ENCODE assay signal across 13 cellular contexts in the genomic region with DNA sequence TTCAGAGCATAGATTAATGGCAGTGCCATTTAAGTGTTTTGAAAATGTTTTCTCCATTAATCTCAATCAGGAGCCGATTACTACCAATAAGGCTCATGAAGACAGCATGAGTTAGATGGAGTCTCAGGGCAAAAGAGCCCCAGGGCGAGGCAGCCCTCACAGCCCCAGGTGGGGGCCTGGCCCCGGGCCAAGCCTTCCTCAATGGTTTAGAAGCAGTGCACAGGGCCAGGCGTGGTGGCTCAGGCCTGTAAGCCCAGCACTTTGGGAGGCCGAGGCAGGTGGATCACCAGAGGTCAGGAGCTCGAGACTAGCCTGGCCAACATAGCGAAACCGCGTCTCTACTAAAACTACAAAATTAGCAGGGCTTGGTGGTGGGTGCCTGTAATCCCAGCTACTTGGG.
"Had no signal": no experiment of that assay in that cellular context is flagged by ENCODE, and none has a peak within 500 bp of the region (broad histone marks: within the 10 kb centered on the region; RNA-seq: fewer than 3 reads in every experiment).

No MANE protein-coding gene starts in this region.

- DNase-seq: activated CD4-positive, alpha-beta T cell treated with anti-CD3 and anti-CD28 coated beads, Interleukin-2, amount 10 ng/mL, durations not matched to agents 7 days and 5 days; activated CD8-positive, alpha-beta memory T cell treated with anti-CD3 and anti-CD28 coated beads for 24 hours; amniotic stem cell; stimulated activated CD4-positive, alpha-beta T cell treated with anti-CD3 and anti-CD28 coated beads, Interleukin-1b, Interleukin-23, amount 100 ng/mL, for 48 hours; stimulated activated naive B cell treated with anti-CD40 and anti-IgM and Interleukin-4, amounts not matched to agents 10 μg/mL and 1 μg/mL and 100 μg/mL, for 72 hours; T-helper 1 cell had no signal

- ATAC-seq: activated naive CD4-positive, alpha-beta T cell treated with anti-CD3 and anti-CD28 coated beads, Interleukin-2, amount 50 U/mL, for 72 hours; gastroesophageal sphincter; stimulated activated naive B cell treated with anti-CD40 and anti-IgM and Interleukin-4, amounts not matched to agents 10 μg/mL and 1 μg/mL and 100 μg/mL, for 72 hours had no signal

- H3K27ac ChIP-seq: gastroesophageal sphincter, neural progenitor cell, parathyroid adenoma, WERI-Rb-1 had no signal

- H3K4me3 ChIP-seq: gastroesophageal sphincter, neural progenitor cell had no signal

- H3K4me1 Mint-ChIP-seq: activated CD4-positive, alpha-beta T cell treated with anti-CD3 and anti-CD28 coated beads, Interleukin-2, amount 10 ng/mL, durations not matched to agents 7 days and 5 days; stimulated activated naive B cell treated with anti-CD40 and anti-IgM and Interleukin-4, amounts not matched to agents 10 μg/mL and 1 μg/mL and 100 μg/mL, for 72 hours had no signal

- H3K4me1 ChIP-seq: gastroesophageal sphincter, neural progenitor cell, parathyroid adenoma had no signal

- H3K36me3 Mint-ChIP-seq: neural progenitor cell had no signal

- H3K27me3 Mint-ChIP-seq: activated CD4-positive, alpha-beta T cell treated with anti-CD3 and anti-CD28 coated beads, Interleukin-2, amount 10 ng/mL, durations not matched to agents 7 days and 5 days had no signal

- H3K27ac Mint-ChIP-seq: activated CD4-positive, alpha-beta T cell treated with anti-CD3 and anti-CD28 coated beads, Interleukin-2, amount 10 ng/mL, durations not matched to agents 7 days and 5 days; activated naive CD4-positive, alpha-beta T cell treated with anti-CD3 and anti-CD28 coated beads, Interleukin-2, amount 50 U/mL, for 72 hours; activated T-helper 2 cell treated with anti-CD3 and anti-CD28 coated beads, Interferon-gamma antibody, Interleukin-2, Interleukin-4, amounts not matched to agents 10 μg/mL and 5 μg/mL and 100 μg/mL, durations not matched to agents 14 hours and 24 hours and 36 hours; stimulated activated naive B cell treated with anti-CD40 and anti-IgM and Interleukin-4, amounts not matched to agents 10 μg/mL and 1 μg/mL and 100 μg/mL, for 72 hours had no signal

- H3K36me3 ChIP-seq: gastroesophageal sphincter, neural progenitor cell, WERI-Rb-1 had no signal

- H3K9me3 Mint-ChIP-seq: activated T-helper 2 cell treated with anti-CD3 and anti-CD28 coated beads, Interferon-gamma antibody, Interleukin-2, Interleukin-4, amounts not matched to agents 10 μg/mL and 5 μg/mL and 100 μg/mL, durations not matched to agents 14 hours and 24 hours and 36 hours had no signal

- H3K27me3 ChIP-seq: gastroesophageal sphincter, neural progenitor cell had no signal

- H3K4me3 Mint-ChIP-seq: activated CD4-positive, alpha-beta T cell treated with anti-CD3 and anti-CD28 coated beads, Interleukin-2, amount 10 ng/mL, durations not matched to agents 7 days and 5 days; brain; neural progenitor cell; stimulated activated naive B cell treated with anti-CD40 and anti-IgM and Interleukin-4, amounts not matched to agents 10 μg/mL and 1 μg/mL and 100 μg/mL, for 72 hours had no signal
